ENCODE assay signal across 16 cellular contexts in the genomic region with DNA sequence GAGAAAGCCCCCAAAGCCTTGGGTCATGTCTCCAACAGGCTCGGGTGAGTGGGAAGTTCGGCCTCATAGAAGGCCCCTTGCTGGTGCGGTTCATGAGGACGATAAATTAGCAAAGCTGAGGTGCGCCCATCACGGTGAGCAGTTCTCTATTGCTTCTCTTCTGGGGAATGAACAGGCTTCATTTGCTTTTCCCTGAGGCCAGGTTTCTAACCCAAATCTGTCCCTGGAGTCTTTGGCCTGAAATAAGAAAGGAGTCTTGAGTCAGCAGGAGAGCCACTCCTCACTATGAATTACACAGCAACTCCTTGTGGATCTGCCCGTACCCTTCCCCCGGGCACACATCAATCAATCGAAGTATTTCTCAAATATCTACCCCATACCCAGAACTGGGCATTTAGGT.
DNase-seq lines count a peak whose midpoint lies in the region; ATAC-seq, FAIRE-seq and TF ChIP-seq lines count a peak whose summit lies in the region.
"Had no signal": no experiment of that assay in that cellular context is flagged by ENCODE, and none has a peak within 500 bp of the region (broad histone marks: within the 10 kb centered on the region; RNA-seq: fewer than 3 reads in every experiment).

No MANE protein-coding gene starts in this region.

- ATAC-seq in activated T-cell treated with anti-CD3 and anti-CD28 coated beads, Interleukin-2, amount 50 U/mL, for 72 hours (replicated peaks in 1 of 2), result no peak
- no peak for ATAC-seq in gastroesophageal sphincter
- ATAC-seq in pancreas, result no peak
- ATAC-seq in upper lobe of right lung, result no peak
- ATAC-seq in HG02678 (IDR thresholded peaks at IDR 0.05; ENCODE audit: unreplicated experiment), result no peak
- ATAC-seq: left colon; stimulated activated effector memory CD8-positive, alpha-beta T cell treated with anti-CD3 and anti-CD28 coated beads, Interleukin-12 subunit alpha, Interleukin-12 subunit beta, amount 100 ng/mL, for 72 hours had no signal

- WGBS in gastroesophageal sphincter (ENCODE audit: low coverage in 1 of 2), 2 donors, result 56 to 80% methylated on average over 2 to 9 of the region's 9 CpGs
- WGBS in pancreas, 2 donors, result 88 to 92% methylated on average over 9 of the region's 9 CpGs

- H3K4me3 ChIP-seq in gastroesophageal sphincter (no peak overlapping the region), pancreas (no peak overlapping the region), upper lobe of right lung (no peak overlapping the region)

- no peak overlapping the region for H3K4me3 Mint-ChIP-seq in activated T-cell treated with anti-CD3 and anti-CD28 coated beads, Interleukin-2, amount 50 U/mL, for 24 hours
- no peak overlapping the region for H3K4me3 Mint-ChIP-seq in activated T-cell treated with anti-CD3 and anti-CD28 coated beads, Interleukin-2, amount 50 U/mL, for 72 hours
- H3K4me3 Mint-ChIP-seq: activated naive CD8-positive, alpha-beta T cell; stimulated activated effector memory CD8-positive, alpha-beta T cell treated with anti-CD3 and anti-CD28 coated beads, Interleukin-12 subunit alpha, Interleukin-12 subunit beta, amount 100 ng/mL, for 72 hours had no signal

- H3K27me3 ChIP-seq in gastroesophageal sphincter (no peaks in the 10 kb centered on the region), pancreas (no peaks in the 10 kb centered on the region), upper lobe of right lung (no peaks in the 10 kb centered on the region)

- TF ChIP-seq CTCF in gastroesophageal sphincter (IDR thresholded peaks at IDR 0.05) (no peak), pancreas (IDR thresholded peaks at IDR 0.05) (no peak), upper lobe of right lung (IDR thresholded peaks at IDR 0.05) (no peak)

- no peak for DNase-seq in activated T-cell treated with anti-CD3 and anti-CD28 coated beads, Interleukin-2, amount 50 U/mL, for 24 hours
- DNase-seq in activated T-cell treated with anti-CD3 and anti-CD28 coated beads, Interleukin-2, amount 50 U/mL, for 72 hours, result no peak
- DNase-seq in pancreas (no peak), upper lobe of right lung (no peak), cerebellar nuclear complex (lab: John Stamatoyannopoulos, UW) (no peak), UCSD-AML1 (lab: John Stamatoyannopoulos, UW; ENCODE audit: unreplicated experiment) (no peak)
- DNase-seq: effector memory CD4-positive, alpha-beta T cell; NCI-H1417 treated with DMSO at 0.1 percent for 48 hours; SHP77 treated with DMSO at 0.1 percent for 48 hours; stimulated activated CD4-positive, alpha-beta T cell treated with anti-CD3 and anti-CD28 coated beads, Interleukin-2, amount 100 ng/mL, for 48 hours had no signal

- intact Hi-C loops in pancreas (cut with DNase I), result no loop called here
- intact Hi-C loops in upper lobe of right lung (cut with DNase I), result no loop called here

- FAIRE-seq in pancreas (lab: Jason Lieb, UNC), result no peak

- H3K27ac Mint-ChIP-seq in activated T-cell treated with anti-CD3 and anti-CD28 coated beads, Interleukin-2, amount 50 U/mL, for 24 hours, result peak overlapping the region; percentile 33
- no peak overlapping the region for H3K27ac Mint-ChIP-seq in activated T-cell treated with anti-CD3 and anti-CD28 coated beads, Interleukin-2, amount 50 U/mL, for 72 hours
- H3K27ac Mint-ChIP-seq: stimulated activated effector memory CD8-positive, alpha-beta T cell treated with anti-CD3 and anti-CD28 coated beads, Interleukin-12 subunit alpha, Interleukin-12 subunit beta, amount 100 ng/mL, for 72 hours had no signal

- H3K4me1 ChIP-seq in gastroesophageal sphincter, result peaks cover 21 to 75% (median 40%) of the 10 kb centered on the region in 3 donors
- H3K4me1 ChIP-seq in pancreas, result peaks cover 20 to 52% (median 49%) of the 10 kb centered on the region in 3 donors
- H3K4me1 ChIP-seq in upper lobe of right lung, result peaks cover 40% of the 10 kb centered on the region

- no peaks in the 10 kb centered on the region for H3K27me3 Mint-ChIP-seq in activated T-cell treated with anti-CD3 and anti-CD28 coated beads, Interleukin-2, amount 50 U/mL, for 24 hours
- H3K27me3 Mint-ChIP-seq in activated T-cell treated with anti-CD3 and anti-CD28 coated beads, Interleukin-2, amount 50 U/mL, for 72 hours (ENCODE audit: low read depth), result no peaks in the 10 kb centered on the region
- H3K27me3 Mint-ChIP-seq: activated naive CD8-positive, alpha-beta T cell had no signal

- H3K36me3 ChIP-seq in gastroesophageal sphincter (no peaks in the 10 kb centered on the region), pancreas (no peaks in the 10 kb centered on the region), upper lobe of right lung (no peaks in the 10 kb centered on the region)

- TF ChIP-seq POLR2A in gastroesophageal sphincter (IDR thresholded peaks at IDR 0.05), result no peak

- H3K36me3 Mint-ChIP-seq in activated T-cell treated with anti-CD3 and anti-CD28 coated beads, Interleukin-2, amount 50 U/mL, for 24 hours (ENCODE audit: low read depth), result no peaks in the 10 kb centered on the region
- H3K36me3 Mint-ChIP-seq in activated T-cell treated with anti-CD3 and anti-CD28 coated beads, Interleukin-2, amount 50 U/mL, for 72 hours (ENCODE audit: insufficient read depth in 2 of 2), result no peaks in the 10 kb centered on the region
- H3K36me3 Mint-ChIP-seq: activated naive CD8-positive, alpha-beta T cell; stimulated activated effector memory CD8-positive, alpha-beta T cell treated with anti-CD3 and anti-CD28 coated beads, Interleukin-12 subunit alpha, Interleukin-12 subunit beta, amount 100 ng/mL, for 72 hours had no signal

- no peak for TF ChIP-seq EP300 in gastroesophageal sphincter (IDR thresholded peaks at IDR 0.05)

- peak overlapping the region; percentile 87 to 94 (median 89) for H3K27ac ChIP-seq in gastroesophageal sphincter
- H3K27ac ChIP-seq in pancreas, result peak overlapping the region in 3 of 4 donors; percentile 30 to 64 (median 50)
- H3K27ac ChIP-seq in upper lobe of right lung, result peak overlapping the region; percentile 59
- H3K27ac ChIP-seq: 22Rv1 had no signal

- H3K9me3 ChIP-seq in gastroesophageal sphincter, result no peaks in the 10 kb centered on the region
- no peaks in the 10 kb centered on the region for H3K9me3 ChIP-seq in pancreas
- no peaks in the 10 kb centered on the region for H3K9me3 ChIP-seq in upper lobe of right lung

- peaks cover 22% of the 10 kb centered on the region for H3K4me1 Mint-ChIP-seq in activated T-cell treated with anti-CD3 and anti-CD28 coated beads, Interleukin-2, amount 50 U/mL, for 24 hours (ENCODE audit: low read depth)
- H3K4me1 Mint-ChIP-seq in activated T-cell treated with anti-CD3 and anti-CD28 coated beads, Interleukin-2, amount 50 U/mL, for 72 hours (ENCODE audit: low read depth), result peaks cover 23% of the 10 kb centered on the region

- no peaks in the 10 kb centered on the region for H3K9me3 Mint-ChIP-seq in activated T-cell treated with anti-CD3 and anti-CD28 coated beads, Interleukin-2, amount 50 U/mL, for 24 hours
- H3K9me3 Mint-ChIP-seq in activated T-cell treated with anti-CD3 and anti-CD28 coated beads, Interleukin-2, amount 50 U/mL, for 72 hours, result no peaks in the 10 kb centered on the region
- H3K9me3 Mint-ChIP-seq: stimulated activated effector memory CD8-positive, alpha-beta T cell treated with anti-CD3 and anti-CD28 coated beads, Interleukin-12 subunit alpha, Interleukin-12 subunit beta, amount 100 ng/mL, for 72 hours had no signal
